Comparison of ENCODE assay signal across 1 cellular context in the genomic region with DNA sequence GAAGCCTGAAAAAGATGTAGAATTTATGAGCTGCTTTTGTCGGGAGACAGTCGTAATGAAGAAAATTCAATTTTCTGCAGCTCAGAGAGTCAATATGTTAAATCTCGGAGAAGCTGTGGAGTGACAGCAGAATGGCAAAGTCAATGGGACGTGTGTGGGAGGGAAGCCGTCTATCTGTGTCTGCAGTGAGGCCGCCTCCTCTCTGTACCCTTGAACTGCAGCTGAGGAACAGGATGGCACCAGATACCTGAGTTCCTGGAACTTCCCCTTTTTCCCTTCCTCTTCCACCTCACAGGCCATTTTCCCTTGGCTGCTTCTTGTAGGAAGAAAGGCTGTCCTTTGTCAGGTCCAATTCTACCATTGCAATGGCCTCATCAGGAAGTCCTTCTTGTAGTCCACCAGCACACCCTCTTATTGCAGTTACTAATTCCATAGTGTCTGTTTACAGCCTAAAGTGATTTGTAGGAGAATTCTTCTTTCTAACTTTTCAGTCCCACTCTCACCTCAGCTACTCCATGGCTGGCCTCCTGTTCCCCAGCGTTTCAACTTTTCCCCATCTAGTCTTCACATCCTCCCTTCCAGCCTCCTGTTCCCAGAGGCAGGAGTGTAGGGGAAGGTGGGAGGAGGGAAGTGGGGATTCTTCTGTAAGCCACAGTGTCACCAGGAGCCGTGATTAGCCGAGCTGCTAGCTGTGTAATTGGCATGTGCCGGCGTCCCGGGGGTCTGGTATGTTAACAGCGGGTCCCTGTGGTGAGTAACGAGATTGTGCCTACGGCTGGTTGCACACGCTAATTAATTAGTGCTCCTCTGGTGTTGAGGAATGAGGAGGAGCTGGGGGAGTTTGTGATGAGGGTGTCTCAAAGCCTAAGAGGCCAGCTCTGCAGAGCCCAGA.
TF ChIP-seq lines count a peak whose summit lies in the region.

No MANE protein-coding gene starts in this region.

TF ChIP-seq in HEK293, 187 proteins besides CTCF, POLR2A, EP300 and RAD21 (continued from another document):
- TF ChIP-seq, protein P1, sequence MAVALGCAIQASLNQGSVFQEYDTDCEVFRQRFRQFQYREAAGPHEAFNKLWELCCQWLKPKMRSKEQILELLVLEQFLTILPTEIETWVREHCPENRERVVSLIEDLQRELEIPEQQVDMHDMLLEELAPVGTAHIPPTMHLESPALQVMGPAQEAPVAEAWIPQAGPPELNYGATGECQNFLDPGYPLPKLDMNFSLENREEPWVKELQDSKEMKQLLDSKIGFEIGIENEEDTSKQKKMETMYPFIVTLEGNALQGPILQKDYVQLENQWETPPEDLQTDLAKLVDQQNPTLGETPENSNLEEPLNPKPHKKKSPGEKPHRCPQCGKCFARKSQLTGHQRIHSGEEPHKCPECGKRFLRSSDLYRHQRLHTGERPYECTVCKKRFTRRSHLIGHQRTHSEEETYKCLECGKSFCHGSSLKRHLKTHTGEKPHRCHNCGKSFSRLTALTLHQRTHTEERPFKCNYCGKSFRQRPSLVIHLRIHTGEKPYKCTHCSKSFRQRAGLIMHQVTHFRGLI (tag by site-specific recombination; IDR thresholded peaks at IDR 0.05) = no peak
- TF ChIP-seq GLI2 (tag by site-specific recombination; IDR thresholded peaks at IDR 0.05; ENCODE audit: borderline replicate concordance, low read depth) (peak; percentile 30; the same call in 1 of the 2 replicates), KLF8 (tag by site-specific recombination; IDR thresholded peaks at IDR 0.05) (no peak), ZNF292 (tag by site-specific recombination; IDR thresholded peaks at IDR 0.05; ENCODE audit: borderline replicate concordance, low read depth) (no peak), ZNF366 (tag by site-specific recombination; conservative IDR thresholded peaks at IDR 0.05) (0 out of 2 replicates have a peak, but pooled peaks have one; percentile 24), ZFHX2 (tag by site-specific recombination; conservative IDR thresholded peaks at IDR 0.05) (peak; percentile 36; the same call in 1 of the 2 replicates), OSR2 (tag by site-specific recombination; IDR thresholded peaks at IDR 0.05) (peak; percentile 67), SP7 (tag by site-specific recombination; IDR thresholded peaks at IDR 0.05) (peak; percentile 67), ZNF549 (tag by site-specific recombination; IDR thresholded peaks at IDR 0.05) (no peak), ZNF660 (tag by site-specific recombination; IDR thresholded peaks at IDR 0.05) (0 out of 2 replicates have a peak, but pooled peaks have one; percentile 50), IKZF3 (tag by site-specific recombination; IDR thresholded peaks at IDR 0.05) (peak; percentile 53), EGR2 (tag by site-specific recombination; IDR thresholded peaks at IDR 0.05; ENCODE audit: low read depth) (0 out of 2 replicates have a peak, but pooled peaks have one; percentile 11), ZNF394 (tag by site-specific recombination; IDR thresholded peaks at IDR 0.05; ENCODE audit: borderline replicate concordance) (peak; percentile 68; the same call in 1 of the 2 replicates), KLF10 (tag by site-specific recombination; IDR thresholded peaks at IDR 0.05) (no peak), ZEB2 (tag by site-specific recombination; IDR thresholded peaks at IDR 0.05) (peak; percentile 67), WT1 (tag by site-specific recombination; IDR thresholded peaks at IDR 0.05) (peak; percentile 85), ZBTB8A (tag by site-specific recombination; IDR thresholded peaks at IDR 0.05) (0 out of 2 replicates have a peak, but pooled peaks have one; percentile 29), PRDM1 (tag by site-specific recombination; IDR thresholded peaks at IDR 0.05) (0 out of 2 replicates have a peak, but pooled peaks have one; percentile 36), ZNF423 (tag by site-specific recombination; IDR thresholded peaks at IDR 0.05) (peak; percentile 82), ZNF548 (tag by site-specific recombination; IDR thresholded peaks at IDR 0.05) (no peak), ZNF354C (tag by site-specific recombination; IDR thresholded peaks at IDR 0.05; ENCODE audit: borderline replicate concordance, low read depth) (no peak), ZIC2 (tag by site-specific recombination; IDR thresholded peaks at IDR 0.05) (peak; percentile 98)
- TF ChIP-seq, protein P2, sequence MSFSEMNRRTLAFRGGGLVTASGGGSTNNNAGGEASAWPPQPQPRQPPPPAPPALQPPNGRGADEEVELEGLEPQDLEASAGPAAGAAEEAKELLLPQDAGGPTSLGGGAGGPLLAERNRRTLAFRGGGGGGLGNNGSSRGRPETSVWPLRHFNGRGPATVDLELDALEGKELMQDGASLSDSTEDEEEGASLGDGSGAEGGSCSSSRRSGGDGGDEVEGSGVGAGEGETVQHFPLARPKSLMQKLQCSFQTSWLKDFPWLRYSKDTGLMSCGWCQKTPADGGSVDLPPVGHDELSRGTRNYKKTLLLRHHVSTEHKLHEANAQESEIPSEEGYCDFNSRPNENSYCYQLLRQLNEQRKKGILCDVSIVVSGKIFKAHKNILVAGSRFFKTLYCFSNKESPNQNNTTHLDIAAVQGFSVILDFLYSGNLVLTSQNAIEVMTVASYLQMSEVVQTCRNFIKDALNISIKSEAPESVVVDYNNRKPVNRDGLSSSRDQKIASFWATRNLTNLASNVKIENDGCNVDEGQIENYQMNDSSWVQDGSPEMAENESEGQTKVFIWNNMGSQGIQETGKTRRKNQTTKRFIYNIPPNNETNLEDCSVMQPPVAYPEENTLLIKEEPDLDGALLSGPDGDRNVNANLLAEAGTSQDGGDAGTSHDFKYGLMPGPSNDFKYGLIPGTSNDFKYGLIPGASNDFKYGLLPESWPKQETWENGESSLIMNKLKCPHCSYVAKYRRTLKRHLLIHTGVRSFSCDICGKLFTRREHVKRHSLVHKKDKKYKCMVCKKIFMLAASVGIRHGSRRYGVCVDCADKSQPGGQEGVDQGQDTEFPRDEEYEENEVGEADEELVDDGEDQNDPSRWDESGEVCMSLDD (tag by site-specific recombination; IDR thresholded peaks at IDR 0.05) = no peak
- TF ChIP-seq, protein P3, sequence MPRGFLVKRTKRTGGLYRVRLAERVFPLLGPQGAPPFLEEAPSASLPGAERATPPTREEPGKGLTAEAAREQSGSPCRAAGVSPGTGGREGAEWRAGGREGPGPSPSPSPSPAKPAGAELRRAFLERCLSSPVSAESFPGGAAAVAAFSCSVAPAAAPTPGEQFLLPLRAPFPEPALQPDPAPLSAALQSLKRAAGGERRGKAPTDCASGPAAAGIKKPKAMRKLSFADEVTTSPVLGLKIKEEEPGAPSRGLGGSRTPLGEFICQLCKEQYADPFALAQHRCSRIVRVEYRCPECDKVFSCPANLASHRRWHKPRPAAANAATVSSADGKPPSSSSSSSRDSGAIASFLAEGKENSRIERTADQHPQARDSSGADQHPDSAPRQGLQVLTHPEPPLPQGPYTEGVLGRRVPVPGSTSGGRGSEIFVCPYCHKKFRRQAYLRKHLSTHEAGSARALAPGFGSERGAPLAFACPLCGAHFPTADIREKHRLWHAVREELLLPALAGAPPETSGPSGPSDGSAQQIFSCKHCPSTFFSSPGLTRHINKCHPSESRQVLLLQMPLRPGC (tag by site-specific recombination; IDR thresholded peaks at IDR 0.05) = 0 out of 2 replicates have a peak, but pooled peaks have one; percentile 29
- TF ChIP-seq, protein P4, sequence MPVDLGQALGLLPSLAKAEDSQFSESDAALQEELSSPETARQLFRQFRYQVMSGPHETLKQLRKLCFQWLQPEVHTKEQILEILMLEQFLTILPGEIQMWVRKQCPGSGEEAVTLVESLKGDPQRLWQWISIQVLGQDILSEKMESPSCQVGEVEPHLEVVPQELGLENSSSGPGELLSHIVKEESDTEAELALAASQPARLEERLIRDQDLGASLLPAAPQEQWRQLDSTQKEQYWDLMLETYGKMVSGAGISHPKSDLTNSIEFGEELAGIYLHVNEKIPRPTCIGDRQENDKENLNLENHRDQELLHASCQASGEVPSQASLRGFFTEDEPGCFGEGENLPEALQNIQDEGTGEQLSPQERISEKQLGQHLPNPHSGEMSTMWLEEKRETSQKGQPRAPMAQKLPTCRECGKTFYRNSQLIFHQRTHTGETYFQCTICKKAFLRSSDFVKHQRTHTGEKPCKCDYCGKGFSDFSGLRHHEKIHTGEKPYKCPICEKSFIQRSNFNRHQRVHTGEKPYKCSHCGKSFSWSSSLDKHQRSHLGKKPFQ (tag by site-specific recombination; IDR thresholded peaks at IDR 0.05) = no peak
- TF ChIP-seq, protein P5, sequence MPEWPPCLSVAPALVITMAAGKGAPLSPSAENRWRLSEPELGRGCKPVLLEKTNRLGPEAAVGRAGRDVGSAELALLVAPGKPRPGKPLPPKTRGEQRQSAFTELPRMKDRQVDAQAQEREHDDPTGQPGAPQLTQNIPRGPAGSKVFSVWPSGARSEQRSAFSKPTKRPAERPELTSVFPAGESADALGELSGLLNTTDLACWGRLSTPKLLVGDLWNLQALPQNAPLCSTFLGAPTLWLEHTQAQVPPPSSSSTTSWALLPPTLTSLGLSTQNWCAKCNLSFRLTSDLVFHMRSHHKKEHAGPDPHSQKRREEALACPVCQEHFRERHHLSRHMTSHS (tag by site-specific recombination; IDR thresholded peaks at IDR 0.05) = peak; percentile 74
TF ChIP-seq in HEK293: peak in this region for 19.
